In the genomic region with DNA sequence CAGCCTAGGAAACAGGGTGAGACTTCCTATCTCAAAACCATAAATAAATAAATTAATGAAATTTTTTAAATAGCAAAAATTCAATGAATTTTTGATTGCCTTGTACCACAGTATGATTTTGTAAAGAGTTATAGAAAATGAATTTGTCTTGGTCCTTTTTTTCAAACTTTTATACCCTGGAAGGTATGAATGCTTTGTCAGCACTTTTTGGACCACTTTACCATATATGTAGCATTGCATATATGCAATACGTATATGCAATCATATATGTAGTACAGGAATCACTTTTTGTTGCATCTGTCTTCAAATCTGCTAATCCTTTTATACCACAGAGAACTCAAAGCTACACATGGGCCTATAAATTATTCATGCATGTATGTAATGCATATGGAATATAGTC, we compare ENCODE assay signal across 3 cellular contexts.
TF ChIP-seq lines count a peak whose summit lies in the region.

No MANE protein-coding gene starts in this region.

TF ChIP-seq in A549, 52 proteins besides CTCF, POLR2A, EP300 and RAD21:
- no peak for TF ChIP-seq KDM5A (IDR thresholded peaks at IDR 0.05)
- peak; percentile 96 for TF ChIP-seq MAFK (IDR thresholded peaks at IDR 0.05; ENCODE audit: partially characterized antibody)

TF ChIP-seq in IMR-90, 13 proteins besides CTCF, POLR2A, EP300 and RAD21:
- TF ChIP-seq NFE2L2 (IDR thresholded peaks at IDR 0.05; ENCODE audit: low read depth, low read length) (no peak), RCOR1 (IDR thresholded peaks at IDR 0.05; ENCODE audit: insufficient replicate concordance, low read length) (no peak), SMC3 (IDR thresholded peaks at IDR 0.05; ENCODE audit: low read depth, low read length) (no peak), CHD1 (IDR thresholded peaks at IDR 0.05; ENCODE audit: low read depth, low read length) (no peak), MAFK (IDR thresholded peaks at IDR 0.05; ENCODE audit: low read depth, low read length) (peak; percentile 98)

TF ChIP-seq in H1, 55 proteins besides CTCF, POLR2A, EP300 and RAD21:
- TF ChIP-seq MAFK (IDR thresholded peaks at IDR 0.05; ENCODE audit: low read depth, low read length) (peak; percentile 84; the same call in 1 of the 2 replicates), BRCA1 (IDR thresholded peaks at IDR 0.05; ENCODE audit: low read depth, low read length) (no peak)
